18 cellular contexts compared by ENCODE assay signal in genomic region chr4:19386786-19387185, GRCh38.
"Had no signal": no experiment of that assay in that cellular context is flagged by ENCODE, and none has a peak within 500 bp of the region (broad histone marks: within the 10 kb centered on the region; RNA-seq: fewer than 3 reads in every experiment).

No MANE protein-coding gene starts in this region.

- H3K4me3 ChIP-seq: uterus had no signal

- DNase-seq: activated CD4-positive, alpha-beta T cell treated with anti-CD3 and anti-CD28 coated beads, Interleukin-2, amount 10 ng/mL, durations not matched to agents 7 days and 5 days; activated CD4-positive, CD25-positive, alpha-beta regulatory T cell; activated CD8-positive, alpha-beta memory T cell treated with anti-CD3 and anti-CD28 coated beads, Interleukin-2, amount 50 U/mL, for 48 hours; activated gamma-delta T cell; activated T-cell treated with anti-CD3 and anti-CD28 coated beads, Interleukin-2, amount 50 U/mL, for 72 hours; amygdala; brain microvascular endothelial cell; dermis blood vessel endothelial cell; effector memory CD8-positive, alpha-beta T cell; foreskin melanocyte; head of caudate nucleus; naive thymus-derived CD8-positive, alpha-beta T cell; retina; T-helper 2 cell; uterus had no signal

- H3K4me1 ChIP-seq: uterus had no signal

- H3K27ac ChIP-seq: brain microvascular endothelial cell, neutrophil, uterus had no signal

- H3K9me3 ChIP-seq: neutrophil, uterus had no signal

- H3K27me3 ChIP-seq: brain microvascular endothelial cell, neutrophil, uterus had no signal

- H3K36me3 ChIP-seq: brain microvascular endothelial cell, neutrophil, uterus had no signal

- ATAC-seq: activated T-cell treated with anti-CD3 and anti-CD28 coated beads, Interleukin-2, amount 50 U/mL, for 72 hours; effector memory CD8-positive, alpha-beta T cell; left lobe of liver; naive thymus-derived CD8-positive, alpha-beta T cell; stimulated activated effector memory CD8-positive, alpha-beta T cell treated with anti-CD3 and anti-CD28 coated beads, Interleukin-12 subunit alpha, Interleukin-12 subunit beta, amount 100 ng/mL, for 72 hours had no signal
